31 cellular contexts compared by ENCODE assay signal in the genomic region with DNA sequence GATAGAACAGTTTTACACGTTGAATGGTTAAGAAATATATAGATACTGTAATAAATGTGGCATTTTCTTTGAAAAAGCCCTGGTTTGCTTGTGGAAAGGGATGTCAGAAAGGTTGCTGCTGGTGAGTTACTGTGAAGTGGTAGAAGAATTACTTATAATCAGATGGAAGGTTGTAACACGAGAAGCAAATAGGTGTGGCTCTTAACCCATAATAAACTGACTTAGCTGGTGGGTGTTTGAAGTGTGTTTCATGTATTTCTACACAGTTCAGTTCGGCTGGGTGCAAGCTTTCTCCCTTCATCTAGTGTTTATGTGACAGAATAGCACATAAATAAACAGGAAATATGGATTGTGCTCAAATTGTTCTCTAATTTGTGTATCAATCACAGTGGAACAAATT. TPM values are rescaled to one million over a fixed set of nuclear protein-coding genes. Genes with fewer than 3 reads are reported as not detected.
A peak's percentile ranks its signal among the peaks of the same experiment; 100 is the strongest.
DNase-seq lines count a peak whose midpoint lies in the region; ATAC-seq, FAIRE-seq and TF ChIP-seq lines count a peak whose summit lies in the region.
"Had no signal": no experiment of that assay in that cellular context is flagged by ENCODE, and none has a peak within 500 bp of the region (broad histone marks: within the 10 kb centered on the region; RNA-seq: fewer than 3 reads in every experiment).

No MANE protein-coding gene starts in this region.

- H3K36me3 Mint-ChIP-seq in T-helper 17 cell (ENCODE audit: low read depth), result peaks cover 4% of the 10 kb centered on the region
- H3K36me3 Mint-ChIP-seq: immature natural killer cell had no signal

- H3K4me1 ChIP-seq in Loucy (ENCODE audit: insufficient read depth, low read length, poor library complexity, severe bottlenecking) (peaks cover 20% of the 10 kb centered on the region), mucosa of descending colon (ENCODE audit: low read depth) (peaks cover 24% of the 10 kb centered on the region)

- no peaks in the 10 kb centered on the region for H3K27me3 ChIP-seq in Loucy (ENCODE audit: insufficient read depth, low read length, poor library complexity, severe bottlenecking)
- H3K27me3 ChIP-seq: BLaER1 treated with 17β-estradiol and CSF1 and Interleukin-3, amounts not matched to agents 10 nM and 100 nM; brain microvascular endothelial cell; ovary; upper lobe of left lung had no signal

- H3K27me3 Mint-ChIP-seq in T-helper 17 cell, result no peaks in the 10 kb centered on the region
- H3K27me3 Mint-ChIP-seq: IgD-negative memory B cell had no signal

- no peak overlapping the region for H2AFZ ChIP-seq in Loucy (ENCODE audit: low read length)
- H2AFZ ChIP-seq: GM23338 had no signal

- H3F3A ChIP-seq in Loucy (ENCODE audit: low read depth), result no peaks in the 10 kb centered on the region

- H3K4me3 Mint-ChIP-seq in T-helper 17 cell, result no peak overlapping the region
- H3K4me3 Mint-ChIP-seq: activated T-helper 1 cell treated with anti-CD3 and anti-CD28 coated beads, Interleukin-12 subunit alpha, Interleukin-12 subunit beta, Interleukin-2, Interleukin-4 antibody, amounts not matched to agents 30 ng/mL and 10 ng/mL and 1 ng/mL, durations not matched to agents 14 hours and 24 hours and 36 hours; GM23338; immature natural killer cell had no signal

- no peak overlapping the region for H3K9ac ChIP-seq in Loucy (ENCODE audit: low read depth, low read length, poor library complexity, severe bottlenecking)

- peaks cover 97% of the 10 kb centered on the region for H3K79me2 ChIP-seq in Loucy (ENCODE audit: insufficient read depth, low read length)

- H3K27ac Mint-ChIP-seq in T-helper 17 cell, result peak overlapping the region; percentile 69
- H3K27ac Mint-ChIP-seq: activated T-helper 1 cell treated with anti-CD3 and anti-CD28 coated beads, Interleukin-12 subunit alpha, Interleukin-12 subunit beta, Interleukin-2, Interleukin-4 antibody, amounts not matched to agents 30 ng/mL and 10 ng/mL and 1 ng/mL, durations not matched to agents 14 hours and 24 hours and 36 hours; GM23338 had no signal

- no peak for DNase-seq in GM12892 (ENCODE audit: insufficient read length)
- DNase-seq in T-helper 17 cell, result no peak
- no peak for DNase-seq in mucosa of descending colon
- DNase-seq in Ammon's horn (ENCODE audit: low spot score), result no peak
- DNase-seq: activated CD4-positive, alpha-beta T cell treated with anti-CD3 and anti-CD28 coated beads, Interleukin-2, amount 50 U/mL, for 4 hours; activated CD4-positive, CD25-positive, alpha-beta regulatory T cell; activated naive CD4-positive, alpha-beta T cell treated with anti-CD3 and anti-CD28 coated beads, Interleukin-2, amount 50 U/mL, for 16 hours; brain microvascular endothelial cell; DMS79; hypothalamus; immature natural killer cell; mammary epithelial cell; NCI-H1105; NCI-H187; NCI-H524; ovary; SHP77 treated with DMSO at 0.1 percent for 48 hours; stimulated activated naive CD4-positive, alpha-beta T cell; upper lobe of left lung had no signal

- peaks cover 22% of the 10 kb centered on the region for H3K4me1 Mint-ChIP-seq in T-helper 17 cell

- peak overlapping the region; percentile 88 for H3K4me2 ChIP-seq in Loucy (ENCODE audit: low read depth, low read length, poor library complexity, severe bottlenecking)
- H3K4me2 ChIP-seq: BLaER1 treated with 17β-estradiol and CSF1 and Interleukin-3, amounts not matched to agents 10 nM and 100 nM; GM23338 had no signal

- H3K9me3 ChIP-seq in Loucy (ENCODE audit: insufficient read depth, low read depth, low read length), result no peaks in the 10 kb centered on the region
- H3K9me3 ChIP-seq in T-helper 17 cell (ENCODE audit: control insufficient read depth, low read length, poor library complexity, severe bottlenecking), result no peaks in the 10 kb centered on the region
- no peaks in the 10 kb centered on the region for H3K9me3 ChIP-seq in mucosa of descending colon
- H3K9me3 ChIP-seq: Caco-2, ovary, upper lobe of left lung had no signal

- peaks cover 55% of the 10 kb centered on the region for H4K20me1 ChIP-seq in Loucy (ENCODE audit: insufficient read depth, low read length, poor library complexity, severe bottlenecking)

- H3K9me2 ChIP-seq in Loucy (replicated peaks; ENCODE audit: low read depth, low read length), result no peaks in the 10 kb centered on the region

- H3K4me3 ChIP-seq in Loucy (ENCODE audit: low read length, poor library complexity, severe bottlenecking) (no peak overlapping the region), mucosa of descending colon (no peak overlapping the region)
- H3K4me3 ChIP-seq: BLaER1 treated with 17β-estradiol and CSF1 and Interleukin-3, amounts not matched to agents 10 nM and 100 nM; GM23338; ovary; skin epidermis; upper lobe of left lung had no signal

- intact Hi-C loops in mucosa of descending colon (cut with DNase I, micrococcal nuclease), result no loop called here

- peak; percentile 22; the same call in 1 of the 2 replicates for TF ChIP-seq POLR2A in GM12892 (IDR thresholded peaks at IDR 0.05; ENCODE audit: low read depth, low read length)

- TF ChIP-seq CTCF in Loucy (conservative IDR thresholded peaks at IDR 0.05; ENCODE audit: low read length) (no peak), mucosa of descending colon (IDR thresholded peaks at IDR 0.05) (no peak)

- H3K36me3 ChIP-seq in Loucy (ENCODE audit: insufficient read depth, low read length) (no peaks in the 10 kb centered on the region), mucosa of descending colon (ENCODE audit: low read depth) (no peaks in the 10 kb centered on the region)
- H3K36me3 ChIP-seq: ovary, upper lobe of left lung had no signal

- no peak for FAIRE-seq in GM12892 (lab: Jason Lieb, UNC)
- FAIRE-seq: G401.6 had no signal

- ATAC-seq in T-helper 17 cell (no peak), mucosa of descending colon (peak; percentile 64), GM21786 (IDR thresholded peaks at IDR 0.05; ENCODE audit: unreplicated experiment) (no peak), GM19351 (IDR thresholded peaks at IDR 0.05; ENCODE audit: unreplicated experiment) (no peak), HG03565 (IDR thresholded peaks at IDR 0.05; ENCODE audit: unreplicated experiment) (no peak)
- ATAC-seq: GM23338, Panc1 had no signal

RNA-seq across cellular contexts. Expression of gene CNOT6, which starts 5.5 kb away (rescaled TPM):
- 18.0 TPM for polyA plus RNA-seq in GM12892 (2012; ENCODE audit: missing spikeins)
- 10 to 100 TPM; 19.0 to 22.0 TPM for total RNA-seq in T-helper 17 cell
- total RNA-seq in mucosa of descending colon, result 10 to 100 TPM; 20.9 to 33.7 (median 25.2) TPM
